Comparison of ENCODE assay signal across 20 cellular contexts in the genomic region with DNA sequence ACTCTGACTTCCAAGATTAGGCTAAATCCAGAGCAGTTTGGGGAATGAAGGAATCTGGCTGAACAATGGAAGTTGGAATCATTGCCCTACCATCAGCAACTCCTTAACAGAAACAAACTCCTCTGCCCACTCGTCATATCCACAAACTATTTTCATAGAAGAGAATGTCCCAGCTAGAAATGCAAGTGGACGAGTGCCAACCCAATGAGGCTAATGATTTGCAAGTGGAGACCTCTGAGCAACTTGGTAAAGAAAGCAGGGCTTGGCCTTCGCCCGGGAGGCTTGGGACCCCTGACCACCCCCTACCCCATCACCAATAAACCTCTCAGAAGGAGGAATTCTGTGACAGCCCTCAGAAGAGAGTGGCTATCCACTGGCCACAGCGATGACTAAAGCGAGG. TPM values are rescaled to one million over a fixed set of nuclear protein-coding genes. Genes with fewer than 3 reads are reported as not detected.
DNase-seq lines count a peak whose midpoint lies in the region; ATAC-seq and TF ChIP-seq lines count a peak whose summit lies in the region.
"Had no signal": no experiment of that assay in that cellular context is flagged by ENCODE, and none has a peak within 500 bp of the region (broad histone marks: within the 10 kb centered on the region; RNA-seq: fewer than 3 reads in every experiment).

No MANE protein-coding gene starts in this region.

- H3K9me3 Mint-ChIP-seq in progenitor cell of endocrine pancreas (ENCODE audit: low read depth) (no peaks in the 10 kb centered on the region), glutamatergic neuron (ENCODE audit: unreplicated experiment) (no peaks in the 10 kb centered on the region)
- H3K9me3 Mint-ChIP-seq: CD4-positive, alpha-beta T cell; HFFc6 had no signal

- no peak for DNase-seq in right cardiac atrium
- DNase-seq in Right ventricle myocardium superior: no peak
- peak; percentile 88 for DNase-seq in esophagus muscularis mucosa (ENCODE audit: extremely low spot score)
- DNase-seq in progenitor cell of endocrine pancreas (ENCODE audit: low spot score, unreplicated experiment): peak; percentile 5
- DNase-seq in AG08395 (ENCODE audit: low spot score): no peak
- DNase-seq in NCI-H146 treated with DMSO at 0.1 percent for 48 hours (lab: John Stamatoyannopoulos, UW; ENCODE audit: unreplicated experiment): no peak
- DNase-seq in glutamatergic neuron: no peak
- no peak for DNase-seq in mucosa of descending colon
- DNase-seq: CD4-positive, alpha-beta T cell; COR-L47; HFFc6; Kasumi-1; NCI-H1436; NCI-H2029; NCI-H226; NCI-H510A treated with DMSO at 0.1 percent for 48 hours; NCI-H748 treated with DMSO at 0.1 percent for 48 hours; SJCRH30 had no signal

- H3K27ac Mint-ChIP-seq in progenitor cell of endocrine pancreas (no peak overlapping the region), glutamatergic neuron (ENCODE audit: unreplicated experiment) (no peak overlapping the region)
- H3K27ac Mint-ChIP-seq: CD4-positive, alpha-beta T cell; HFFc6 had no signal

- H3K4me3 Mint-ChIP-seq in progenitor cell of endocrine pancreas (ENCODE audit: low read depth) (no peak overlapping the region), glutamatergic neuron (ENCODE audit: unreplicated experiment) (no peak overlapping the region)
- H3K4me3 Mint-ChIP-seq: CD4-positive, alpha-beta T cell; HFFc6 had no signal

- no peak for TF ChIP-seq CTCF in esophagus muscularis mucosa (IDR thresholded peaks at IDR 0.05)
- TF ChIP-seq CTCF in progenitor cell of endocrine pancreas (IDR thresholded peaks at IDR 0.05; ENCODE audit: unreplicated experiment): no peak
- no peak for TF ChIP-seq CTCF in glutamatergic neuron (IDR thresholded peaks at IDR 0.05; ENCODE audit: partially characterized antibody, unreplicated experiment)
- no peak for TF ChIP-seq CTCF in mucosa of descending colon (IDR thresholded peaks at IDR 0.05)

- TF ChIP-seq POLR2A in esophagus muscularis mucosa (IDR thresholded peaks at IDR 0.05; ENCODE audit: low read depth): no peak

- no peak overlapping the region for H3K4me3 ChIP-seq in right cardiac atrium (ENCODE audit: low read length)
- H3K4me3 ChIP-seq in esophagus muscularis mucosa: no peak overlapping the region
- H3K4me3 ChIP-seq in mucosa of descending colon: no peak overlapping the region
- H3K4me3 ChIP-seq: BLaER1, SJCRH30 had no signal

- no peak for TF ChIP-seq EP300 in esophagus muscularis mucosa (IDR thresholded peaks at IDR 0.05)

- no peak for ATAC-seq in right cardiac atrium
- no peak for ATAC-seq in Right ventricle myocardium superior (ENCODE audit: poor library complexity)
- ATAC-seq in mucosa of descending colon: no peak
- ATAC-seq: Panc1 had no signal

- 69% methylated on average over 6 of the region's 6 CpGs for WGBS in right cardiac atrium
- WGBS in esophagus muscularis mucosa: 75% methylated on average over 6 of the region's 6 CpGs

- intact Hi-C loops in right cardiac atrium (cut with DNase I): no loop called here
- intact Hi-C loops in Right ventricle myocardium superior (cut with DNase I): no loop called here
- intact Hi-C loops in esophagus muscularis mucosa (cut with DNase I): no loop called here
- intact Hi-C loops in mucosa of descending colon (cut with DNase I, micrococcal nuclease): no loop called here

- H3K9me3 ChIP-seq in right cardiac atrium (ENCODE audit: control insufficient read depth, low read length) (no peaks in the 10 kb centered on the region), esophagus muscularis mucosa (no peaks in the 10 kb centered on the region), mucosa of descending colon (no peaks in the 10 kb centered on the region)
- H3K9me3 ChIP-seq: BLaER1, SJCRH30 had no signal

- H3K4me1 ChIP-seq in right cardiac atrium (ENCODE audit: control insufficient read depth, insufficient read depth, low read length): peaks cover 2% of the 10 kb centered on the region
- peaks cover 0 to 15% (median 0%) of the 10 kb centered on the region in 4 donors for H3K4me1 ChIP-seq in esophagus muscularis mucosa
- H3K4me1 ChIP-seq in mucosa of descending colon (ENCODE audit: low read depth): no peaks in the 10 kb centered on the region
- H3K4me1 ChIP-seq: SJCRH30 had no signal

- H3K4me1 Mint-ChIP-seq in progenitor cell of endocrine pancreas (ENCODE audit: low read depth): peaks cover 1% of the 10 kb centered on the region
- no peaks in the 10 kb centered on the region for H3K4me1 Mint-ChIP-seq in glutamatergic neuron (ENCODE audit: low read depth, unreplicated experiment)

- no peaks in the 10 kb centered on the region for H3K27me3 ChIP-seq in right cardiac atrium (ENCODE audit: control insufficient read depth, insufficient read depth)
- no peaks in the 10 kb centered on the region for H3K27me3 ChIP-seq in esophagus muscularis mucosa
- H3K27me3 ChIP-seq: BLaER1 had no signal

- peak overlapping the region; percentile 63 for H3K27ac ChIP-seq in right cardiac atrium (ENCODE audit: low read length)
- H3K27ac ChIP-seq in esophagus muscularis mucosa (replicated peaks in 1 of 4): no peak overlapping the region
- H3K27ac ChIP-seq: BLaER1, SJCRH30 had no signal

- H3K36me3 ChIP-seq in esophagus muscularis mucosa (no peaks in the 10 kb centered on the region), mucosa of descending colon (ENCODE audit: low read depth) (no peaks in the 10 kb centered on the region)
- H3K36me3 ChIP-seq: BLaER1, SJCRH30 had no signal

- no peaks in the 10 kb centered on the region for H3K36me3 Mint-ChIP-seq in progenitor cell of endocrine pancreas (ENCODE audit: insufficient read depth)
- peaks cover 5% of the 10 kb centered on the region for H3K36me3 Mint-ChIP-seq in glutamatergic neuron (ENCODE audit: unreplicated experiment)

- H3K27me3 Mint-ChIP-seq in progenitor cell of endocrine pancreas (peaks cover 49% of the 10 kb centered on the region), glutamatergic neuron (ENCODE audit: unreplicated experiment) (peaks cover 3% of the 10 kb centered on the region)

RNA-seq across cellular contexts. Expression of a gene that starts 40.0 kb away (rescaled TPM):
- total RNA-seq in right cardiac atrium: 10 to 100 TPM in 2 of 4 donors, 1 to 10 TPM in 2; 5.4 to 16.5 (median 10.9) TPM
- polyA plus RNA-seq in right cardiac atrium: 7.8 TPM
- 3.6 TPM for total RNA-seq in Right ventricle myocardium superior
- total RNA-seq in esophagus muscularis mucosa: 10 to 100 TPM in 3 of 4 donors, 1 to 10 TPM in 1; 5.9 to 18.7 (median 12.7) TPM
- 238 and 247 TPM in 2 replicates for total RNA-seq in progenitor cell of endocrine pancreas
- total RNA-seq in glutamatergic neuron (ENCODE audit: unreplicated experiment): 31.9 TPM
- total RNA-seq in mucosa of descending colon: 10 to 100 TPM; 36.3 to 49.7 (median 37.1) TPM

Comparison
In these comparisons a context has a peak if more than half of its experiments do, and no peak if none do; other contexts are left out.
1. DNase-seq: peak in esophagus muscularis mucosa (single experiment) and progenitor cell of endocrine pancreas (single experiment); none in right cardiac atrium (0 of 3), Right ventricle myocardium superior (single experiment), AG08395 (single experiment), NCI-H146 treated with DMSO at 0.1 percent for 48 hours (single experiment), glutamatergic neuron (single experiment) and mucosa of descending colon (0 of 3).